ENCODE assay signal across 35 cellular contexts in genomic region chr22:45292675-45293402, GRCh38. TPM values are rescaled to one million over a fixed set of nuclear protein-coding genes. Genes with fewer than 3 reads are reported as not detected.
DNase-seq lines count a peak whose midpoint lies in the region; ATAC-seq and TF ChIP-seq lines count a peak whose summit lies in the region.
"Had no signal": no experiment of that assay in that cellular context is flagged by ENCODE, and none has a peak within 500 bp of the region (broad histone marks: within the 10 kb centered on the region; RNA-seq: fewer than 3 reads in every experiment).

No MANE protein-coding gene starts in this region.

- intact Hi-C loops in activated T-helper 1 cell treated with anti-CD3 and anti-CD28 coated beads, Interleukin-12 subunit alpha, Interleukin-12 subunit beta, Interleukin-2, Interleukin-4 antibody, amounts not matched to agents 30 ng/mL and 10 ng/mL and 1 ng/mL, durations not matched to agents 14 hours and 24 hours and 36 hours (cut with micrococcal nuclease): no loop called here

- no peaks in the 10 kb centered on the region for H3K79me2 ChIP-seq in osteoblast (ENCODE audit: insufficient read depth, low read length)

- POLR2A ChIA-PET in activated naive CD8-positive, alpha-beta T cell treated with anti-CD3 and anti-CD28 coated beads, Interleukin-2, amount 10 ng/mL, durations not matched to agents 7 days and 5 days (lab: Charles Lee): no interaction called here

- H3K9me3 ChIP-seq in osteoblast (ENCODE audit: low read depth, low read length): no peaks in the 10 kb centered on the region
- H3K9me3 ChIP-seq: A549, adrenal gland, body of pancreas, left lung had no signal

- H3K4me1 Mint-ChIP-seq in activated naive CD8-positive, alpha-beta T cell treated with anti-CD3 and anti-CD28 coated beads, Interleukin-2, amount 10 ng/mL, durations not matched to agents 7 days and 5 days: peaks cover 13% of the 10 kb centered on the region
- peaks cover 10% of the 10 kb centered on the region for H3K4me1 Mint-ChIP-seq in activated naive CD8-positive, alpha-beta T cell treated with anti-CD3 and anti-CD28 coated beads for 36 hours
- H3K4me1 Mint-ChIP-seq in activated T-helper 1 cell treated with anti-CD3 and anti-CD28 coated beads, Interleukin-12 subunit alpha, Interleukin-12 subunit beta, Interleukin-2, Interleukin-4 antibody, amounts not matched to agents 30 ng/mL and 10 ng/mL and 1 ng/mL, durations not matched to agents 14 hours and 24 hours and 36 hours (ENCODE audit: low read depth): peaks cover 17% of the 10 kb centered on the region

- peak; percentile 5 for TF ChIP-seq CTCF in NB4 (IDR thresholded peaks at IDR 0.05; ENCODE audit: low read depth, low read length)
- TF ChIP-seq CTCF in osteoblast (IDR thresholded peaks at IDR 0.05; ENCODE audit: extremely low read depth, low read depth, low read length): no peak

- H3K9me3 Mint-ChIP-seq in activated naive CD8-positive, alpha-beta T cell treated with anti-CD3 and anti-CD28 coated beads, Interleukin-2, amount 10 ng/mL, durations not matched to agents 7 days and 5 days: no peaks in the 10 kb centered on the region
- no peaks in the 10 kb centered on the region for H3K9me3 Mint-ChIP-seq in activated naive CD8-positive, alpha-beta T cell treated with anti-CD3 and anti-CD28 coated beads for 36 hours
- H3K9me3 Mint-ChIP-seq in activated T-helper 1 cell treated with anti-CD3 and anti-CD28 coated beads, Interleukin-12 subunit alpha, Interleukin-12 subunit beta, Interleukin-2, Interleukin-4 antibody, amounts not matched to agents 30 ng/mL and 10 ng/mL and 1 ng/mL, durations not matched to agents 14 hours and 24 hours and 36 hours: no peaks in the 10 kb centered on the region
- H3K9me3 Mint-ChIP-seq: naive thymus-derived CD8-positive, alpha-beta T cell; type B pancreatic cell had no signal

- H3K4me2 ChIP-seq in osteoblast (ENCODE audit: insufficient read depth, low read length): no peak overlapping the region
- H3K4me2 ChIP-seq: A549 had no signal

- H3K4me3 ChIP-seq in NB4 (ENCODE audit: low read depth, low read length): no peak overlapping the region
- no peak overlapping the region for H3K4me3 ChIP-seq in osteoblast (ENCODE audit: insufficient read depth, low read length)
- H3K4me3 ChIP-seq: A549, adrenal gland, body of pancreas, GM23248, left lung, skin epidermis had no signal

- peak overlapping the region; percentile 5 for H3K27ac Mint-ChIP-seq in activated naive CD8-positive, alpha-beta T cell treated with anti-CD3 and anti-CD28 coated beads, Interleukin-2, amount 10 ng/mL, durations not matched to agents 7 days and 5 days
- H3K27ac Mint-ChIP-seq in activated naive CD8-positive, alpha-beta T cell treated with anti-CD3 and anti-CD28 coated beads for 36 hours: no peak overlapping the region
- H3K27ac Mint-ChIP-seq in activated T-helper 1 cell treated with anti-CD3 and anti-CD28 coated beads, Interleukin-12 subunit alpha, Interleukin-12 subunit beta, Interleukin-2, Interleukin-4 antibody, amounts not matched to agents 30 ng/mL and 10 ng/mL and 1 ng/mL, durations not matched to agents 14 hours and 24 hours and 36 hours: peak overlapping the region; percentile 13
- H3K27ac Mint-ChIP-seq: activated CD4-positive, alpha-beta T cell treated with anti-CD3 and anti-CD28 coated beads for 36 hours; type B pancreatic cell had no signal

- H3K4me1 ChIP-seq in osteoblast (ENCODE audit: insufficient read depth, low read length): peaks cover 10% of the 10 kb centered on the region
- H3K4me1 ChIP-seq: A549, adrenal gland, body of pancreas had no signal

- DNase-seq in activated naive CD8-positive, alpha-beta T cell treated with anti-CD3 and anti-CD28 coated beads, Interleukin-2, amount 10 ng/mL, durations not matched to agents 7 days and 5 days: no peak
- DNase-seq in activated naive CD8-positive, alpha-beta T cell treated with anti-CD3 and anti-CD28 coated beads for 36 hours: no peak
- DNase-seq in NB4 (ENCODE audit: low read depth) (peak; percentile 66), osteoblast (ENCODE audit: insufficient read length, low spot score, missing footprints) (peak; percentile 80), cerebellum (ENCODE audit: low spot score) (no peak), NCI-H446 treated with DMSO at 0.1 percent for 48 hours (lab: John Stamatoyannopoulos, UW) (no peak), LoVo (ENCODE audit: low spot score) (no peak)
- no peak for DNase-seq in activated T-helper 1 cell treated with anti-CD3 and anti-CD28 coated beads, Interleukin-12 subunit alpha, Interleukin-12 subunit beta, Interleukin-2, Interleukin-4 antibody, amounts not matched to agents 30 ng/mL and 10 ng/mL and 1 ng/mL, durations not matched to agents 14 hours and 24 hours and 36 hours (ENCODE audit: low spot score)
- DNase-seq: activated CD4-positive, alpha-beta T cell treated with anti-CD3 and anti-CD28 coated beads for 36 hours; activated gamma-delta T cell treated with Interleukin-2 at 50 U/mL for 16 hours; activated T-cell treated with anti-CD3 and anti-CD28 coated beads, Interleukin-2, amount 50 U/mL, for 1 hour; adrenal gland; AML-193; body of pancreas; DMS153; GM23248; left lung; midbrain; naive thymus-derived CD8-positive, alpha-beta T cell; NCI-H1417; NCI-H2029 treated with DMSO at 0.1 percent for 48 hours; NCI-H446; NCI-H82; retina; SHP77 treated with DMSO at 0.1 percent for 48 hours; stimulated activated CD4-positive, alpha-beta T cell treated with anti-CD3 and anti-CD28 coated beads, Interleukin-1b, Interleukin-23, amount 100 ng/mL, for 48 hours had no signal

- no peaks in the 10 kb centered on the region for H4K20me1 ChIP-seq in osteoblast (ENCODE audit: insufficient read depth, low read length)

- H3K36me3 ChIP-seq in osteoblast (ENCODE audit: insufficient read depth, low read length): no peaks in the 10 kb centered on the region
- H3K36me3 ChIP-seq: adrenal gland, left lung had no signal

- no peak overlapping the region for H2AFZ ChIP-seq in osteoblast (ENCODE audit: low read length)
- H2AFZ ChIP-seq: GM23248 had no signal

- H3K27me3 ChIP-seq in osteoblast (ENCODE audit: insufficient read depth, low read length): no peaks in the 10 kb centered on the region
- H3K27me3 ChIP-seq: adrenal gland, body of pancreas had no signal

- H3K27ac ChIP-seq in osteoblast (ENCODE audit: low read depth, low read length): no peak overlapping the region
- H3K27ac ChIP-seq: A549, adrenal gland, body of pancreas, GM23248, left lung had no signal

- TF ChIP-seq POLR2A in NB4 (IDR thresholded peaks at IDR 0.05; ENCODE audit: extremely low read depth, insufficient read length): no peak

- H3K27me3 Mint-ChIP-seq in activated naive CD8-positive, alpha-beta T cell treated with anti-CD3 and anti-CD28 coated beads, Interleukin-2, amount 10 ng/mL, durations not matched to agents 7 days and 5 days: peaks cover 3% of the 10 kb centered on the region
- no peaks in the 10 kb centered on the region for H3K27me3 Mint-ChIP-seq in activated naive CD8-positive, alpha-beta T cell treated with anti-CD3 and anti-CD28 coated beads for 36 hours
- H3K27me3 Mint-ChIP-seq in activated T-helper 1 cell treated with anti-CD3 and anti-CD28 coated beads, Interleukin-12 subunit alpha, Interleukin-12 subunit beta, Interleukin-2, Interleukin-4 antibody, amounts not matched to agents 30 ng/mL and 10 ng/mL and 1 ng/mL, durations not matched to agents 14 hours and 24 hours and 36 hours (ENCODE audit: insufficient read depth): no peaks in the 10 kb centered on the region
- H3K27me3 Mint-ChIP-seq: activated CD4-positive, alpha-beta T cell treated with anti-CD3 and anti-CD28 coated beads for 36 hours; naive thymus-derived CD8-positive, alpha-beta T cell had no signal

- H3K36me3 Mint-ChIP-seq in activated naive CD8-positive, alpha-beta T cell treated with anti-CD3 and anti-CD28 coated beads, Interleukin-2, amount 10 ng/mL, durations not matched to agents 7 days and 5 days: no peaks in the 10 kb centered on the region
- no peaks in the 10 kb centered on the region for H3K36me3 Mint-ChIP-seq in activated naive CD8-positive, alpha-beta T cell treated with anti-CD3 and anti-CD28 coated beads for 36 hours
- H3K36me3 Mint-ChIP-seq in activated T-helper 1 cell treated with anti-CD3 and anti-CD28 coated beads, Interleukin-12 subunit alpha, Interleukin-12 subunit beta, Interleukin-2, Interleukin-4 antibody, amounts not matched to agents 30 ng/mL and 10 ng/mL and 1 ng/mL, durations not matched to agents 14 hours and 24 hours and 36 hours (ENCODE audit: low read depth): no peaks in the 10 kb centered on the region
- H3K36me3 Mint-ChIP-seq: naive thymus-derived CD8-positive, alpha-beta T cell; type B pancreatic cell had no signal

- ATAC-seq in activated naive CD8-positive, alpha-beta T cell treated with anti-CD3 and anti-CD28 coated beads, Interleukin-2, amount 10 ng/mL, durations not matched to agents 7 days and 5 days (ENCODE audit: low read depth): no peak
- ATAC-seq: A549; activated CD4-positive, alpha-beta T cell treated with anti-CD3 and anti-CD28 coated beads for 36 hours; body of pancreas; left lung; naive thymus-derived CD8-positive, alpha-beta T cell had no signal

- H3K4me3 Mint-ChIP-seq in activated naive CD8-positive, alpha-beta T cell treated with anti-CD3 and anti-CD28 coated beads, Interleukin-2, amount 10 ng/mL, durations not matched to agents 7 days and 5 days: no peak overlapping the region
- H3K4me3 Mint-ChIP-seq in activated naive CD8-positive, alpha-beta T cell treated with anti-CD3 and anti-CD28 coated beads for 36 hours: no peak overlapping the region
- H3K4me3 Mint-ChIP-seq in activated T-helper 1 cell treated with anti-CD3 and anti-CD28 coated beads, Interleukin-12 subunit alpha, Interleukin-12 subunit beta, Interleukin-2, Interleukin-4 antibody, amounts not matched to agents 30 ng/mL and 10 ng/mL and 1 ng/mL, durations not matched to agents 14 hours and 24 hours and 36 hours: no peak overlapping the region
- H3K4me3 Mint-ChIP-seq: activated CD4-positive, alpha-beta T cell treated with anti-CD3 and anti-CD28 coated beads for 36 hours; naive thymus-derived CD8-positive, alpha-beta T cell; type B pancreatic cell had no signal

RNA-seq across cellular contexts. Expression of gene UPK3A, which starts 8.1 kb away (rescaled TPM):
- total RNA-seq in activated naive CD8-positive, alpha-beta T cell treated with anti-CD3 and anti-CD28 coated beads, Interleukin-2, amount 10 ng/mL, durations not matched to agents 7 days and 5 days: not detected
- not detected for total RNA-seq in activated naive CD8-positive, alpha-beta T cell treated with anti-CD3 and anti-CD28 coated beads for 36 hours
- total RNA-seq in activated T-helper 1 cell treated with anti-CD3 and anti-CD28 coated beads, Interleukin-12 subunit alpha, Interleukin-12 subunit beta, Interleukin-2, Interleukin-4 antibody, amounts not matched to agents 30 ng/mL and 10 ng/mL and 1 ng/mL, durations not matched to agents 14 hours and 24 hours and 36 hours: not detected in 2 replicates
- total RNA-seq in osteoblast (not detected in 2 replicates), cerebellum (not detected)
- total RNA-seq: activated CD4-positive, alpha-beta T cell treated with anti-CD3 and anti-CD28 coated beads for 36 hours; activated CD8-positive, alpha-beta memory T cell treated with anti-CD3 and anti-CD28 coated beads for 36 hours; adrenal gland; body of pancreas; endothelial cell of umbilical vein; glomerular endothelial cell; GM23248; left lung; LHCN-M2; naive thymus-derived CD8-positive, alpha-beta T cell; osteocyte; T-helper 1 cell treated with Interleukin-12 subunit alpha and Interleukin-12 subunit beta and Interleukin-4 antibody, amounts not matched to agents 30 ng/mL and 1 ng/mL, for 36 hours had no signal

RNA-seq across cellular contexts. Expression of gene FAM118A, which starts 16.9 kb away (rescaled TPM):
- 10 to 100 TPM; 71.9 to 77.0 TPM for total RNA-seq in activated naive CD8-positive, alpha-beta T cell treated with anti-CD3 and anti-CD28 coated beads, Interleukin-2, amount 10 ng/mL, durations not matched to agents 7 days and 5 days
- total RNA-seq in activated naive CD8-positive, alpha-beta T cell treated with anti-CD3 and anti-CD28 coated beads for 36 hours: 10 to 100 TPM; 25.4 to 26.4 TPM
- total RNA-seq in activated T-helper 1 cell treated with anti-CD3 and anti-CD28 coated beads, Interleukin-12 subunit alpha, Interleukin-12 subunit beta, Interleukin-2, Interleukin-4 antibody, amounts not matched to agents 30 ng/mL and 10 ng/mL and 1 ng/mL, durations not matched to agents 14 hours and 24 hours and 36 hours: 30.7 and 38.6 TPM in 2 replicates
- total RNA-seq in osteoblast (21.7 and 23.9 TPM in 2 replicates), cerebellum (16.8 TPM)

RNA-seq across cellular contexts. Expression of gene KIAA0930, which starts 52.1 kb away (rescaled TPM):
- total RNA-seq in activated naive CD8-positive, alpha-beta T cell treated with anti-CD3 and anti-CD28 coated beads, Interleukin-2, amount 10 ng/mL, durations not matched to agents 7 days and 5 days: 10 to 100 TPM; 38.0 to 41.9 TPM
- total RNA-seq in activated naive CD8-positive, alpha-beta T cell treated with anti-CD3 and anti-CD28 coated beads for 36 hours: 10 to 100 TPM; 28.0 to 28.6 TPM
- total RNA-seq in activated T-helper 1 cell treated with anti-CD3 and anti-CD28 coated beads, Interleukin-12 subunit alpha, Interleukin-12 subunit beta, Interleukin-2, Interleukin-4 antibody, amounts not matched to agents 30 ng/mL and 10 ng/mL and 1 ng/mL, durations not matched to agents 14 hours and 24 hours and 36 hours: 45.5 and 48.7 TPM in 2 replicates
- total RNA-seq in osteoblast: 31.8 and 43.4 TPM in 2 replicates
- 37.0 TPM for total RNA-seq in cerebellum

Comparison
In these comparisons a context has a peak if more than half of its experiments do, and no peak if none do; other contexts are left out.
1. DNase-seq: peak in NB4 (single experiment) and osteoblast (single experiment); none in activated naive CD8-positive, alpha-beta T cell treated with anti-CD3 and anti-CD28 coated beads, Interleukin-2, amount 10 ng/mL, durations not matched to agents 7 days and 5 days (single experiment), activated naive CD8-positive, alpha-beta T cell treated with anti-CD3 and anti-CD28 coated beads for 36 hours (single experiment), activated T-helper 1 cell treated with anti-CD3 and anti-CD28 coated beads, Interleukin-12 subunit alpha, Interleukin-12 subunit beta, Interleukin-2, Interleukin-4 antibody, amounts not matched to agents 30 ng/mL and 10 ng/mL and 1 ng/mL, durations not matched to agents 14 hours and 24 hours and 36 hours (single experiment), cerebellum (single experiment), NCI-H446 treated with DMSO at 0.1 percent for 48 hours (single experiment) and LoVo (single experiment).